In genomic region chr5:111243353-111243752, GRCh38 we compare ENCODE assay signal across 18 cellular contexts.
"Had no signal": no experiment of that assay in that cellular context is flagged by ENCODE, and none has a peak within 500 bp of the region (broad histone marks: within the 10 kb centered on the region; RNA-seq: fewer than 3 reads in every experiment).

No MANE protein-coding gene starts in this region.

- H3K4me3 ChIP-seq: adrenal gland, gastroesophageal sphincter, heart right ventricle, lower lobe of right lung, neural progenitor cell, ovary, right lobe of liver, smooth muscle cell, upper lobe of left lung had no signal

- H3K9me3 ChIP-seq: adrenal gland, gastroesophageal sphincter, heart right ventricle, lower lobe of right lung, ovary, right lobe of liver, upper lobe of left lung had no signal

- H3K4me2 ChIP-seq: neural progenitor cell, smooth muscle cell had no signal

- H3K9me3 Mint-ChIP-seq: neural progenitor cell, WTC11 had no signal

- H3K36me3 Mint-ChIP-seq: neural progenitor cell, WTC11 had no signal

- H3K4me3 Mint-ChIP-seq: neural progenitor cell, T-helper 17 cell, WTC11 had no signal

- H2AFZ ChIP-seq: neural progenitor cell had no signal

- DNase-seq: activated CD4-positive, alpha-beta T cell treated with anti-CD3 and anti-CD28 coated beads for 48 hours; activated effector memory CD4-positive, alpha-beta T cell treated with Interleukin-2 at 50 U/mL for 16 hours; activated T-cell treated with anti-CD3 and anti-CD28 coated beads, Interleukin-2, amount 50 U/mL, for 1 hour; adrenal gland; heart right ventricle; left cardiac atrium; lower lobe of right lung; ovary; right lobe of liver; stimulated activated CD4-positive, alpha-beta T cell treated with anti-CD3 and anti-CD28 coated beads, Interleukin-4, amount 100 ng/mL, for 4 hours; stimulated activated CD8-positive, alpha-beta memory T cell treated with anti-CD3 and anti-CD28 coated beads, Interleukin-4, amount 100 ng/mL, for 48 hours; stimulated activated naive CD8-positive, alpha-beta T cell treated with anti-CD3 and anti-CD28 coated beads, Interleukin-15, Interleukin-2, amounts not matched to agents 100 U/mL and 50 U/mL, for 24 hours; T-helper 17 cell; upper lobe of left lung had no signal

- ATAC-seq: gastroesophageal sphincter; heart right ventricle; left cardiac atrium; lower lobe of right lung; right lobe of liver; stimulated activated naive CD8-positive, alpha-beta T cell treated with anti-CD3 and anti-CD28 coated beads, Interleukin-15, Interleukin-2, amounts not matched to agents 100 U/mL and 50 U/mL, for 24 hours; T-helper 17 cell had no signal

- H3K36me3 ChIP-seq: adrenal gland, gastroesophageal sphincter, heart right ventricle, lower lobe of right lung, neural progenitor cell, ovary, right lobe of liver, upper lobe of left lung had no signal

- H3K9ac ChIP-seq: neural progenitor cell had no signal

- H3K27me3 ChIP-seq: adrenal gland, neural progenitor cell, ovary, upper lobe of left lung had no signal

- H3K27ac Mint-ChIP-seq: neural progenitor cell, WTC11 had no signal

- H3K27ac ChIP-seq: adrenal gland, gastroesophageal sphincter, heart right ventricle, lower lobe of right lung, neural progenitor cell, ovary, right lobe of liver, upper lobe of left lung had no signal

- H3K4me1 Mint-ChIP-seq: neural progenitor cell had no signal

- H3K27me3 Mint-ChIP-seq: T-helper 17 cell had no signal

- H3K4me1 ChIP-seq: adrenal gland, gastroesophageal sphincter, heart right ventricle, lower lobe of right lung, neural progenitor cell, right lobe of liver, upper lobe of left lung had no signal
